8 cellular contexts compared by ENCODE assay signal in genomic region chr6:36441307-36441894, GRCh38.
DNase-seq lines count a peak whose midpoint lies in the region; ATAC-seq, FAIRE-seq and TF ChIP-seq lines count a peak whose summit lies in the region.

No MANE protein-coding gene starts in this region.

- H3K4me3 ChIP-seq in AG10803 (ENCODE audit: low read length) (no peak overlapping the region), HL-60 (replicated peaks; ENCODE audit: insufficient read depth, low read length) (no peak overlapping the region)

- no peaks in the 10 kb centered on the region for H3K27me3 ChIP-seq in HL-60 (ENCODE audit: insufficient read depth, poor library complexity, severe bottlenecking)

- TF ChIP-seq CTCF in AG10803 (conservative IDR thresholded peaks at IDR 0.05; ENCODE audit: low read length): no peak
- no peak for TF ChIP-seq CTCF in HL-60 (IDR thresholded peaks at IDR 0.05; ENCODE audit: insufficient read depth, low read length)

- H3K27ac Mint-ChIP-seq in memory B cell: peak overlapping the region; percentile 83

- DNase-seq in AG10803 (ENCODE audit: low read depth): peak; percentile 98
- peak; percentile 76 for DNase-seq in GM19239 (ENCODE audit: insufficient read length, low spot score)
- DNase-seq in HL-60 (ENCODE audit: low read depth in 1 of 2, low spot score in 1 of 2): peak; percentile 91 to 97
- peak; percentile 44 for DNase-seq in NK-92 (lab: John Stamatoyannopoulos, UW; ENCODE audit: unreplicated experiment)
- peak; percentile 85 for DNase-seq in activated CD8-positive, alpha-beta memory T cell treated with anti-CD3 and anti-CD28 coated beads for 24 hours
- peak; percentile 56 for DNase-seq in effector CD8-positive, alpha-beta T cell (lab: John Stamatoyannopoulos, UW)
- peak in 1 of 2 donors; percentile 7 for DNase-seq in memory B cell (ENCODE audit: low spot score in 2 of 2)
- peak; percentile 70 for DNase-seq in stimulated activated CD8-positive, alpha-beta memory T cell treated with anti-CD3 and anti-CD28 coated beads, Interleukin-12 subunit alpha, Interleukin-12 subunit beta, amount 100 ng/mL, for 1 hour (ENCODE audit: low read depth)

- peak; percentile 29 for ATAC-seq in memory B cell (ENCODE audit: low read depth)

- H3K36me3 Mint-ChIP-seq in memory B cell: peaks cover 2% of the 10 kb centered on the region

- no peaks in the 10 kb centered on the region for H3K9me3 Mint-ChIP-seq in memory B cell

- FAIRE-seq in GM19239 (lab: Jason Lieb, UNC): peak; percentile 94

- H3K4me1 Mint-ChIP-seq in memory B cell: peaks cover 22% of the 10 kb centered on the region

- no peaks in the 10 kb centered on the region for H3K27me3 Mint-ChIP-seq in memory B cell

- peak overlapping the region; percentile 94 for H3K27ac ChIP-seq in HL-60 (replicated peaks)

- H3K4me3 Mint-ChIP-seq in memory B cell: peak overlapping the region; percentile 39
